1 cellular context compared by ENCODE assay signal in the genomic region with DNA sequence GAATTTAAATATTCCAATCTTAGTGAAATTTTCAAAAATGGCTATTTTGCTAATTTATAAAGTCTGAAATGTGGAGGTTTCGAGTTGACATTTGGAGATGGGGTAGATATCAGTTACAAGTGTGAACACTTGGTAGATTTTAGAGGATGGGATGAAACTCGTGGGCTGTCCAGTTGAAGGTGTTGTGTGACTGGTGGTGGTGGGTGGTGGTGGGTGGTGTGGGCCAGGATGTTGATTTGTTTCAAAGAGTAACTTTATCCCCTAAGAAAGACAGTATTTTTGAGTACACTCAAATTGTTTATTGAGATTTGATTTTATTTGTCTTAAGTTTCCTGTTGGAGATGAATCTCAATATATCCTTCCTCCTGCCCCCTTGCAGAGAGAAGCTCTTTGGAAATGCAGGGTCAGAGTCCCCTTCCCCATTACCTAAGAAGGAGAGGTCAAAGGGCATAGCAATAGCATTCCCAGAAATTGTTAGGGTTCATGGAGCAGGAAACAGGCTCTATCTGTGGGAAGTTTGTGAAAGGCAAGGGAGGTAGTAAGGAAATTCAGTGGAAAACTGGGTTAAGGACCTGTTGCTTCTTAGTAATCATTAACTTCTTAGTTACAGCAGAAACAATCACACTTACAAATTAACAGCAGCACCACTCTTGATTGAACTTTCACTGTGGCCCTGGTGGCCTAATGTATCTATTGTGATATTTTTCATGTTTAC.
A peak's percentile ranks its signal among the peaks of the same experiment; 100 is the strongest.
TF ChIP-seq lines count a peak whose summit lies in the region.

No MANE protein-coding gene starts in this region.

TF ChIP-seq in HepG2, 621 proteins besides CTCF, POLR2A, EP300 and RAD21 (continued from another document and continues in another):
- no peak for TF ChIP-seq NCOA1 (CRISPR knock-in tag; IDR thresholded peaks at IDR 0.05)
- no peak for TF ChIP-seq ZBTB49 (CRISPR knock-in tag; IDR thresholded peaks at IDR 0.05; ENCODE audit: borderline replicate concordance)
- no peak for TF ChIP-seq TEAD2 (CRISPR knock-in tag; IDR thresholded peaks at IDR 0.05)
- no peak for TF ChIP-seq ZNF672 (CRISPR knock-in tag; IDR thresholded peaks at IDR 0.05)
- TF ChIP-seq CREB1 (IDR thresholded peaks at IDR 0.05), result no peak
- TF ChIP-seq CREB1 (CRISPR knock-in tag; IDR thresholded peaks at IDR 0.05), result peak; percentile 64
- peak; percentile 72 for TF ChIP-seq CREM (IDR thresholded peaks at IDR 0.05)
- no peak for TF ChIP-seq CREM (CRISPR knock-in tag; IDR thresholded peaks at IDR 0.05)
- no peak for TF ChIP-seq POLR2AphosphoS2 (IDR thresholded peaks at IDR 0.05; ENCODE audit: low read depth, low read length)
- TF ChIP-seq PLSCR1 (CRISPR knock-in tag; IDR thresholded peaks at IDR 0.05; ENCODE audit: borderline replicate concordance), result no peak
- TF ChIP-seq KLF16 (CRISPR knock-in tag; IDR thresholded peaks at IDR 0.05), result 0 out of 4 replicates have a peak, but pooled peaks of 1 of the 2 experiments have one; percentile 35
- TF ChIP-seq, protein P1, sequence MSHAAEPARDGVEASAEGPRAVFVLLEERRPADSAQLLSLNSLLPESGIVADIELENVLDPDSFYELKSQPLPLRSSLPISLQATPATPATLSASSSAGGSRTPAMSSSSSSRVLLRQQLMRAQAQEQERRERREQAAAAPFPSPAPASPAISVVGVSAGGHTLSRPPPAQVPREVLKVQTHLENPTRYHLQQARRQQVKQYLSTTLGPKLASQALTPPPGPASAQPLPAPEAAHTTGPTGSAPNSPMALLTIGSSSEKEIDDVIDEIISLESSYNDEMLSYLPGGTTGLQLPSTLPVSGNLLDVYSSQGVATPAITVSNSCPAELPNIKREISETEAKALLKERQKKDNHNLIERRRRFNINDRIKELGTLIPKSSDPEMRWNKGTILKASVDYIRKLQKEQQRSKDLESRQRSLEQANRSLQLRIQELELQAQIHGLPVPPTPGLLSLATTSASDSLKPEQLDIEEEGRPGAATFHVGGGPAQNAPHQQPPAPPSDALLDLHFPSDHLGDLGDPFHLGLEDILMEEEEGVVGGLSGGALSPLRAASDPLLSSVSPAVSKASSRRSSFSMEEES (CRISPR knock-in tag; IDR thresholded peaks at IDR 0.05), result no peak
- no peak for TF ChIP-seq ESRRA (CRISPR knock-in tag; IDR thresholded peaks at IDR 0.05; ENCODE audit: low read depth)
- TF ChIP-seq TRIM22 (IDR thresholded peaks at IDR 0.05), result no peak
- no peak for TF ChIP-seq ZNF768 (CRISPR knock-in tag; IDR thresholded peaks at IDR 0.05)
- TF ChIP-seq ZNF10 (CRISPR knock-in tag; IDR thresholded peaks at IDR 0.05; ENCODE audit: borderline replicate concordance, low read depth), result no peak
- no peak for TF ChIP-seq ZNF446 (CRISPR knock-in tag; IDR thresholded peaks at IDR 0.05)
- TF ChIP-seq KLF15 (CRISPR knock-in tag; IDR thresholded peaks at IDR 0.05; ENCODE audit: borderline replicate concordance), result no peak
- TF ChIP-seq PHF20 (CRISPR knock-in tag; IDR thresholded peaks at IDR 0.05), result no peak
- TF ChIP-seq ZNF451 (CRISPR knock-in tag; IDR thresholded peaks at IDR 0.05), result no peak
- TF ChIP-seq DMTF1 (CRISPR knock-in tag; IDR thresholded peaks at IDR 0.05), result no peak
- no peak for TF ChIP-seq ZNF510 (CRISPR knock-in tag; IDR thresholded peaks at IDR 0.05; ENCODE audit: low read depth)
- TF ChIP-seq MIXL1 (CRISPR knock-in tag; IDR thresholded peaks at IDR 0.05), result peak; percentile 87; the same call in 1 of the 2 replicates
- TF ChIP-seq CCAR2 (optimal IDR thresholded peaks at IDR 0.05; ENCODE audit: low read depth, low read length), result no peak
- no peak for TF ChIP-seq E2F1 (CRISPR knock-in tag; IDR thresholded peaks at IDR 0.05)
- TF ChIP-seq, protein P2, sequence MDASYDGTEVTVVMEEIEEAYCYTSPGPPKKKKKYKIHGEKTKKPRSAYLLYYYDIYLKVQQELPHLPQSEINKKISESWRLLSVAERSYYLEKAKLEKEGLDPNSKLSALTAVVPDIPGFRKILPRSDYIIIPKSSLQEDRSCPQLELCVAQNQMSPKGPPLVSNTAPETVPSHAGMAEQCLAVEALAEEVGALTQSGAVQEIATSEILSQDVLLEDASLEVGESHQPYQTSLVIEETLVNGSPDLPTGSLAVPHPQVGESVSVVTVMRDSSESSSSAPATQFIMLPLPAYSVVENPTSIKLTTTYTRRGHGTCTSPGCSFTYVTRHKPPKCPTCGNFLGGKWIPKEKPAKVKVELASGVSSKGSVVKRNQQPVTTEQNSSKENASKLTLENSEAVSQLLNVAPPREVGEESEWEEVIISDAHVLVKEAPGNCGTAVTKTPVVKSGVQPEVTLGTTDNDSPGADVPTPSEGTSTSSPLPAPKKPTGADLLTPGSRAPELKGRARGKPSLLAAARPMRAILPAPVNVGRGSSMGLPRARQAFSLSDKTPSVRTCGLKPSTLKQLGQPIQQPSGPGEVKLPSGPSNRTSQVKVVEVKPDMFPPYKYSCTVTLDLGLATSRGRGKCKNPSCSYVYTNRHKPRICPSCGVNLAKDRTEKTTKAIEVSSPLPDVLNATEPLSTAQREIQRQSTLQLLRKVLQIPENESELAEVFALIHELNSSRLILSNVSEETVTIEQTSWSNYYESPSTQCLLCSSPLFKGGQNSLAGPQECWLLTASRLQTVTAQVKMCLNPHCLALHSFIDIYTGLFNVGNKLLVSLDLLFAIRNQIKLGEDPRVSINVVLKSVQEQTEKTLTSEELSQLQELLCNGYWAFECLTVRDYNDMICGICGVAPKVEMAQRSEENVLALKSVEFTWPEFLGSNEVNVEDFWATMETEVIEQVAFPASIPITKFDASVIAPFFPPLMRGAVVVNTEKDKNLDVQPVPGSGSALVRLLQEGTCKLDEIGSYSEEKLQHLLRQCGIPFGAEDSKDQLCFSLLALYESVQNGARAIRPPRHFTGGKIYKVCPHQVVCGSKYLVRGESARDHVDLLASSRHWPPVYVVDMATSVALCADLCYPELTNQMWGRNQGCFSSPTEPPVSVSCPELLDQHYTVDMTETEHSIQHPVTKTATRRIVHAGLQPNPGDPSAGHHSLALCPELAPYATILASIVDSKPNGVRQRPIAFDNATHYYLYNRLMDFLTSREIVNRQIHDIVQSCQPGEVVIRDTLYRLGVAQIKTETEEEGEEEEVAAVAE (CRISPR knock-in tag; IDR thresholded peaks at IDR 0.05; ENCODE audit: borderline replicate concordance), result peak; percentile 27; the same call in 1 of the 2 replicates
- peak; percentile 73; the same call in 1 of the 2 replicates for TF ChIP-seq SOX5 (CRISPR knock-in tag; IDR thresholded peaks at IDR 0.05; ENCODE audit: borderline replicate concordance)
- no peak for TF ChIP-seq SMAD3 (CRISPR knock-in tag; IDR thresholded peaks at IDR 0.05)
- no peak for TF ChIP-seq ZFP91 (CRISPR knock-in tag; IDR thresholded peaks at IDR 0.05; ENCODE audit: borderline replicate concordance)
- TF ChIP-seq THRA (CRISPR knock-in tag; IDR thresholded peaks at IDR 0.05; ENCODE audit: borderline replicate concordance), result peak; percentile 61; the same call in 1 of the 2 replicates
- peak; percentile 89 for TF ChIP-seq NCOA2 (CRISPR knock-in tag; IDR thresholded peaks at IDR 0.05)
- peak; percentile 28; the same call in 1 of the 2 replicates for TF ChIP-seq ZNF746 (CRISPR knock-in tag; IDR thresholded peaks at IDR 0.05)
- TF ChIP-seq RBFOX2 (IDR thresholded peaks at IDR 0.05; ENCODE audit: low read depth, low read length), result no peak
- TF ChIP-seq TEAD3 (CRISPR knock-in tag; optimal IDR thresholded peaks at IDR 0.05; ENCODE audit: borderline replicate concordance), result peak; percentile 91
- no peak for TF ChIP-seq MEIS1 (CRISPR knock-in tag; IDR thresholded peaks at IDR 0.05; ENCODE audit: borderline replicate concordance)
- peak; percentile 73; the same call in 1 of the 2 replicates for TF ChIP-seq HMG20A (CRISPR knock-in tag; IDR thresholded peaks at IDR 0.05; ENCODE audit: borderline replicate concordance)
- TF ChIP-seq RCOR2 (CRISPR knock-in tag; IDR thresholded peaks at IDR 0.05), result peak; percentile 66; the same call in 1 of the 2 replicates
- no peak for TF ChIP-seq ZNF7 (CRISPR knock-in tag; IDR thresholded peaks at IDR 0.05)
- TF ChIP-seq, protein P3, sequence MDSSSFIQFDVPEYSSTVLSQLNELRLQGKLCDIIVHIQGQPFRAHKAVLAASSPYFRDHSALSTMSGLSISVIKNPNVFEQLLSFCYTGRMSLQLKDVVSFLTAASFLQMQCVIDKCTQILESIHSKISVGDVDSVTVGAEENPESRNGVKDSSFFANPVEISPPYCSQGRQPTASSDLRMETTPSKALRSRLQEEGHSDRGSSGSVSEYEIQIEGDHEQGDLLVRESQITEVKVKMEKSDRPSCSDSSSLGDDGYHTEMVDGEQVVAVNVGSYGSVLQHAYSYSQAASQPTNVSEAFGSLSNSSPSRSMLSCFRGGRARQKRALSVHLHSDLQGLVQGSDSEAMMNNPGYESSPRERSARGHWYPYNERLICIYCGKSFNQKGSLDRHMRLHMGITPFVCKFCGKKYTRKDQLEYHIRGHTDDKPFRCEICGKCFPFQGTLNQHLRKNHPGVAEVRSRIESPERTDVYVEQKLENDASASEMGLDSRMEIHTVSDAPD (CRISPR knock-in tag; IDR thresholded peaks at IDR 0.05), result no peak
- no peak for TF ChIP-seq ZNF3 (CRISPR knock-in tag; IDR thresholded peaks at IDR 0.05)
- TF ChIP-seq ZBTB7A (CRISPR knock-in tag; IDR thresholded peaks at IDR 0.05), result no peak
